ENCODE assay signal across 15 cellular contexts in the genomic region with DNA sequence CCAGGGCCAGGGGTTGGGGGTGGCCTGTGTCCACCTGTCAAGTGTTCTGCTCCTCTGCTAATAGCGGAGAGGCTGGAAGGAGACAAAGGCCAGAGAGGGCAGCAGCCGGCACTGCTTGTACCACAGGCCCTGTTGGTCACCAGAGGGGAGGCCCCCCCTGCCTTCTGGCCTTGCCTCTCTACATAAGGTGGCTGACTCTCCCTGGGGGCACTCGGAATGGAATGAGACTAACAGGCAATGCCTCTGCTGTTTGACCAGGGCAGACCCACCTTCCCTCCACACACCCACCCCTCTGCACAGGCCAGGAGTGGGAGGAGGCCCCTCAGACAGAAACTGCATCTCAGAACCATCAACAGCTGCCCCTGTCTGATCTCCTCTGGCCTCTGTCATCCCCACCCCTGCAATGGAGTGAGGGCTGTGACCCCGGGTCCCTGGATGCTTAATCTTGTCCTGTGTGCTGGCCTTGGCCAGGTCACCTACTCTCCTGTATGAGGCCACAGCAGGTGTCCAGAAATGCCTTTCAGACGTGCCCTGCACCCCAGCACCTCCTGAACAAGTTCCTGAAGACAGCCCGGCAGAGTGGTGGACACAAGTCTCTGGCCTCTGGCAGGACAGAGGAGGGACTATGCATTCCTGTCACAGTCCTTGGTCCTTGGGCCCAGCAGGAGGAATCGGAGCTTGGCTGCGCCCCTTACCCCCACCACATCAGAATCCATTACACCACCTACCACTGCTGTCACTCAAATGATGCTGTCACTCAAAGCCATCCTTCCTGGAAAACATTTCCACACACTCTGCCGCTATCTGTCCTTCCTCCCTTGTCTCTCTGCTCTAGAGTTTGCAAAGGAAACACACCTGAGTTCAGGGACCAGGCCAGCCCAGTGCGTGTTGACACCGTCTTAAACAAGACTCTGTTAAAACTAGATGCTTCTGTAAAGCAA.
DNase-seq lines count a peak whose midpoint lies in the region; ATAC-seq and TF ChIP-seq lines count a peak whose summit lies in the region.
"Had no signal": no experiment of that assay in that cellular context is flagged by ENCODE, and none has a peak within 500 bp of the region (broad histone marks: within the 10 kb centered on the region; RNA-seq: fewer than 3 reads in every experiment).

No MANE protein-coding gene starts in this region.

- peaks cover 36% of the 10 kb centered on the region for H3K9me3 Mint-ChIP-seq in activated T-helper 17 cell treated with anti-CD3 and anti-CD28 coated beads, Interleukin-2, amount 50 U/mL, for 72 hours

- no peak overlapping the region for H3K27ac ChIP-seq in right cardiac atrium (ENCODE audit: low read length)

- H3K27me3 ChIP-seq in right cardiac atrium (ENCODE audit: control insufficient read depth, insufficient read depth) = no peaks in the 10 kb centered on the region

- POLR2A ChIA-PET in HEK293T (lab: Yijun Ruan, JAX) = no interaction called here

- CTCF ChIA-PET in HEK293T (lab: Yijun Ruan, JAX) = no interaction called here

- 96% methylated on average over 11 of the region's 11 CpGs for WGBS in right cardiac atrium

- peaks cover 3% of the 10 kb centered on the region for H3K9me3 ChIP-seq in right cardiac atrium (ENCODE audit: control insufficient read depth, low read length)

- DNase-seq in HEK293T (ENCODE audit: extremely low spot score) (no peak), right cardiac atrium (peak in 2 of 3 donors; percentile 21 to 39), sciatic nerve (ENCODE audit: low spot score) (peak; percentile 55), HuH-7 (ENCODE audit: low spot score) (no peak), T-helper 2 cell (no peak), nucleus accumbens (lab: John Stamatoyannopoulos, UW) (no peak)
- DNase-seq: activated CD4-positive, alpha-beta T cell treated with anti-CD3 and anti-CD28 coated beads, Interleukin-2, amount 50 U/mL, for 1 hour; erythroblast; NCI-H1105 treated with DMSO at 0.1 percent for 48 hours; NCI-H510A treated with DMSO at 0.1 percent for 48 hours; SHP77 treated with DMSO at 0.1 percent for 48 hours; stimulated activated naive B cell treated with anti-CD40 and anti-IgM and Interleukin-4, amounts not matched to agents 10 μg/mL and 1 μg/mL and 100 μg/mL, for 72 hours; T-helper 1 cell had no signal

- intact Hi-C loops in right cardiac atrium (cut with DNase I) = no loop called here
- intact Hi-C loops in sciatic nerve (cut with DNase I) = no loop called here

- H3K4me3 Mint-ChIP-seq in activated T-helper 17 cell treated with anti-CD3 and anti-CD28 coated beads, Interleukin-2, amount 50 U/mL, for 72 hours = no peak overlapping the region
- H3K4me3 Mint-ChIP-seq: mesothelial cell of epicardium; stimulated activated naive B cell treated with anti-CD40 and anti-IgM and Interleukin-4, amounts not matched to agents 10 μg/mL and 1 μg/mL and 100 μg/mL, for 72 hours had no signal

- no peaks in the 10 kb centered on the region for H3K27me3 Mint-ChIP-seq in activated T-helper 17 cell treated with anti-CD3 and anti-CD28 coated beads, Interleukin-2, amount 50 U/mL, for 72 hours
- H3K27me3 Mint-ChIP-seq: stimulated activated naive B cell treated with anti-CD40 and anti-IgM and Interleukin-4, amounts not matched to agents 10 μg/mL and 1 μg/mL and 100 μg/mL, for 72 hours had no signal

- no peak overlapping the region for H3K4me3 ChIP-seq in right cardiac atrium (ENCODE audit: low read length)

- H3K4me1 Mint-ChIP-seq in activated T-helper 17 cell treated with anti-CD3 and anti-CD28 coated beads, Interleukin-2, amount 50 U/mL, for 72 hours = peaks cover 5% of the 10 kb centered on the region
- H3K4me1 Mint-ChIP-seq: mesothelial cell of epicardium had no signal

- no peak overlapping the region for H3K27ac Mint-ChIP-seq in activated T-helper 17 cell treated with anti-CD3 and anti-CD28 coated beads, Interleukin-2, amount 50 U/mL, for 72 hours
- H3K27ac Mint-ChIP-seq: mesothelial cell of epicardium; stimulated activated naive B cell treated with anti-CD40 and anti-IgM and Interleukin-4, amounts not matched to agents 10 μg/mL and 1 μg/mL and 100 μg/mL, for 72 hours had no signal

- H3K36me3 Mint-ChIP-seq in activated T-helper 17 cell treated with anti-CD3 and anti-CD28 coated beads, Interleukin-2, amount 50 U/mL, for 72 hours (ENCODE audit: low read depth) = peaks cover 83% of the 10 kb centered on the region

- H3K4me1 ChIP-seq in right cardiac atrium (ENCODE audit: control insufficient read depth, insufficient read depth, low read length) = no peaks in the 10 kb centered on the region

- ATAC-seq in activated T-helper 17 cell treated with anti-CD3 and anti-CD28 coated beads, Interleukin-2, amount 50 U/mL, for 72 hours (replicated peaks) = peak; percentile 9
- ATAC-seq in right cardiac atrium (peak; percentile 8 to 14), sciatic nerve (no peak)
- ATAC-seq: stimulated activated naive B cell treated with anti-CD40 and anti-IgM and Interleukin-4, amounts not matched to agents 10 μg/mL and 1 μg/mL and 100 μg/mL, for 72 hours had no signal

TF ChIP-seq in HEK293T, 16 proteins besides CTCF, POLR2A, EP300 and RAD21:
- TF ChIP-seq NFRKB (IDR thresholded peaks at IDR 0.05) (no peak), FOXM1 (IDR thresholded peaks at IDR 0.05; ENCODE audit: borderline replicate concordance) (no peak), CTBP1 (IDR thresholded peaks at IDR 0.05; ENCODE audit: borderline replicate concordance) (no peak), LEF1 (IDR thresholded peaks at IDR 0.05; ENCODE audit: borderline replicate concordance) (no peak), SP1 (IDR thresholded peaks at IDR 0.05) (no peak), L3MBTL2 (conservative IDR thresholded peaks at IDR 0.05) (no peak), FOXA1 (IDR thresholded peaks at IDR 0.05) (no peak)
- TF ChIP-seq, protein P1, sequence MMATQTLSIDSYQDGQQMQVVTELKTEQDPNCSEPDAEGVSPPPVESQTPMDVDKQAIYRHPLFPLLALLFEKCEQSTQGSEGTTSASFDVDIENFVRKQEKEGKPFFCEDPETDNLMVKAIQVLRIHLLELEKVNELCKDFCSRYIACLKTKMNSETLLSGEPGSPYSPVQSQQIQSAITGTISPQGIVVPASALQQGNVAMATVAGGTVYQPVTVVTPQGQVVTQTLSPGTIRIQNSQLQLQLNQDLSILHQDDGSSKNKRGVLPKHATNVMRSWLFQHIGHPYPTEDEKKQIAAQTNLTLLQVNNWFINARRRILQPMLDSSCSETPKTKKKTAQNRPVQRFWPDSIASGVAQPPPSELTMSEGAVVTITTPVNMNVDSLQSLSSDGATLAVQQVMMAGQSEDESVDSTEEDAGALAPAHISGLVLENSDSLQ (IDR thresholded peaks at IDR 0.05) = peak; percentile 79

Comparison
In these comparisons a context has a peak if more than half of its experiments do, and no peak if none do; other contexts are left out.
1. DNase-seq: peak in right cardiac atrium (2 of 3) and sciatic nerve (single experiment); none in HEK293T (single experiment), HuH-7 (single experiment), T-helper 2 cell (0 of 5) and nucleus accumbens (0 of 56).